ENCODE assay signal across 13 cellular contexts in genomic region chr22:22099194-22099486, GRCh38.
A peak's percentile ranks its signal among the peaks of the same experiment; 100 is the strongest.
DNase-seq lines count a peak whose midpoint lies in the region; ATAC-seq and TF ChIP-seq lines count a peak whose summit lies in the region.
"Had no signal": no experiment of that assay in that cellular context is flagged by ENCODE, and none has a peak within 500 bp of the region (broad histone marks: within the 10 kb centered on the region; RNA-seq: fewer than 3 reads in every experiment).

No MANE protein-coding gene starts in this region.

- no peak for TF ChIP-seq POLR2A in erythroblast (IDR thresholded peaks at IDR 0.05; ENCODE audit: low read length)

- peak; percentile 55 for ATAC-seq in HG03378 (IDR thresholded peaks at IDR 0.05; ENCODE audit: unreplicated experiment)
- ATAC-seq in GM19455 (IDR thresholded peaks at IDR 0.05; ENCODE audit: unreplicated experiment): no peak
- no peak for ATAC-seq in GM18907 (IDR thresholded peaks at IDR 0.05; ENCODE audit: unreplicated experiment)
- ATAC-seq in HG02970 (IDR thresholded peaks at IDR 0.05; ENCODE audit: low FRiP score, unreplicated experiment): no peak
- ATAC-seq: gastroesophageal sphincter, Right ventricle myocardium inferior had no signal

- DNase-seq in CD1c-positive myeloid dendritic cell (ENCODE audit: extremely low spot score) (peak; percentile 25), GM19240 (ENCODE audit: insufficient read length, low spot score) (peak; percentile 20), RPMI8226 (peak; percentile 3), erythroblast (lab: John Stamatoyannopoulos, UW) (no peak)
- DNase-seq: activated naive CD4-positive, alpha-beta T cell treated with anti-CD3 and anti-CD28 coated beads, Interleukin-2, amount 10 ng/mL, durations not matched to agents 7 days and 5 days; NCI-H1092 treated with DMSO at 0.1 percent for 48 hours; NCI-H226 had no signal

Comparison
In these comparisons a context has a peak if more than half of its experiments do, and no peak if none do; other contexts are left out.
1. DNase-seq: peak in CD1c-positive myeloid dendritic cell (single experiment), GM19240 (single experiment) and RPMI8226 (single experiment); none in erythroblast (0 of 2).